8 cellular contexts compared by ENCODE assay signal in genomic region chr19:16928351-16928750, GRCh38. TPM values are rescaled to one million over a fixed set of nuclear protein-coding genes. Genes with fewer than 3 reads are reported as not detected.
"Had no signal": no experiment of that assay in that cellular context is flagged by ENCODE, and none has a peak within 500 bp of the region (broad histone marks: within the 10 kb centered on the region; RNA-seq: fewer than 3 reads in every experiment).

No MANE protein-coding gene starts in this region.

- DNase-seq: IMR-90, KBM-7, KG1 had no signal

- ATAC-seq: HepG2, K562 had no signal

- H3K27ac ChIP-seq: HL-60, KMS-11 had no signal

- H3K9ac ChIP-seq: KMS-11 had no signal

- H3K4me3 ChIP-seq: K562 had no signal

- H3K27ac Mint-ChIP-seq: IgD-negative memory B cell had no signal

- H3K4me2 ChIP-seq: KMS-11 had no signal

RNA-seq across cellular contexts. Expression of gene F2RL3, which starts 39.6 kb away (rescaled TPM):
- polyA plus RNA-seq: HepG2 had no signal
